Comparison of ENCODE assay signal across 9 cellular contexts in the genomic region with DNA sequence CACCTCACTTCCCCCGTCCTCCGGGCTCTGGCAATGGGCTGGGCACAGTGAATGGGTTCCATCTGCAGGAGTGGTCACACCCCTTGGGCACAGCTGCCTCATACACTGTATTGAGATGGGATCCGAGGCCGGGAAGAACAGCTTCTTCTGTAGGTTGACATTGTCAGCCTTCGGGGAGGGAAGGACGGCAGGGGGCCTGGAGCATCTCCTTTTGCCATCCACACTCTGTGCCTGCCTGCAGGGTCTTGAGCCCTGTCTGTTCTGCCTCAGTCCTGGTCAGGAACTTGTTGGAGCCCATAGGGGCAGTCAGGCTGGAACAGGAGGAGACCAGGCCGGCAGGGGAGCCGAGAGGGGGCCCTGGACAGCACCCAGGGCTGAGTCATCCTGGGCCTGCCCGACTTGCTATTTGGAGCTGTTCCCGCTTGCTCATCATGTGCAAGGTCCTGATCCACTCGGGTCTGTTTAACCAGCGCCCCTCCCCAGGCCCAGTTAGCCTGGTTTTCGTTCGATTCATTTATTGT.
A peak's percentile ranks its signal among the peaks of the same experiment; 100 is the strongest.
DNase-seq lines count a peak whose midpoint lies in the region; ATAC-seq and TF ChIP-seq lines count a peak whose summit lies in the region.
"Had no signal": no experiment of that assay in that cellular context is flagged by ENCODE, and none has a peak within 500 bp of the region (broad histone marks: within the 10 kb centered on the region; RNA-seq: fewer than 3 reads in every experiment).

No MANE protein-coding gene starts in this region.

- H3K4me1 ChIP-seq in foreskin keratinocyte (peaks cover 25% of the 10 kb centered on the region), sigmoid colon (peaks cover 0 to 98% (median 96%) of the 10 kb centered on the region in 4 donors), HAP-1 (no peaks in the 10 kb centered on the region)

- H3K36me3 Mint-ChIP-seq in T-cell = no peaks in the 10 kb centered on the region

- peak; percentile 88 for DNase-seq in EH (ENCODE audit: low read depth)
- no peak for DNase-seq in T-cell
- DNase-seq in foreskin keratinocyte = peak in 1 of 2 donors; percentile 63
- peak; percentile 95 for DNase-seq in sigmoid colon
- no peak for DNase-seq in HAP-1 (ENCODE audit: low spot score in 2 of 2)
- DNase-seq in activated T-cell treated with anti-CD3 and anti-CD28 coated beads, Interleukin-2, amount 50 U/mL, for 1 hour = no peak
- DNase-seq: activated CD4-positive, alpha-beta T cell treated with anti-CD3 and anti-CD28 coated beads for 1 hour had no signal

- CTCF ChIA-PET in T-cell (lab: Charles Lee) = interaction anchor here in 1 of 2 donors (0.9 kb wide), 1 partner anchor 14 kb away, joined by 4 read pairs; no protein-coding TSS in a partner anchor

- TF ChIP-seq CTCF in foreskin keratinocyte (conservative IDR thresholded peaks at IDR 0.05) (peak; percentile 17), sigmoid colon (IDR thresholded peaks at IDR 0.05) (no peak)

- H3K36me3 ChIP-seq in sigmoid colon = no peaks in the 10 kb centered on the region
- H3K36me3 ChIP-seq in HAP-1 (replicated peaks) = peaks cover 4% of the 10 kb centered on the region; the same call in 1 of the 2 replicates

- no peaks in the 10 kb centered on the region for H3K9me3 Mint-ChIP-seq in T-cell

- peak overlapping the region; percentile 73 for H3K27ac ChIP-seq in foreskin keratinocyte
- peak overlapping the region; percentile 96 to 100 (median 98) for H3K27ac ChIP-seq in sigmoid colon

- intact Hi-C loops in sigmoid colon (cut with DNase I) = loop anchor here (2.0 to 5.0 kb wide), 2 partner anchors 97 to 530 kb away; a partner anchor contains a TSS

- POLR2A ChIA-PET in T-cell (lab: Charles Lee) = interaction anchor here in 1 of 2 donors (0.6 kb wide), 1 partner anchor 16 kb away, joined by 5 read pairs; no protein-coding TSS in a partner anchor

- H3K27me3 Mint-ChIP-seq in T-cell = no peaks in the 10 kb centered on the region

- TF ChIP-seq EP300 in sigmoid colon (IDR thresholded peaks at IDR 0.05) = peak in 1 of 4 donors; percentile 17

- H3K27me3 ChIP-seq in foreskin keratinocyte (no peaks in the 10 kb centered on the region), sigmoid colon (no peaks in the 10 kb centered on the region), HAP-1 (ENCODE audit: low read depth) (no peaks in the 10 kb centered on the region)

- peak overlapping the region; percentile 88 to 91 for H3K27ac Mint-ChIP-seq in T-cell

- WGBS in sigmoid colon, 2 donors = 57 to 61% methylated on average over 14 of the region's 14 CpGs

- peaks cover 77 to 88% (median 86%) of the 10 kb centered on the region in 3 donors for H3K4me1 Mint-ChIP-seq in T-cell

- TF ChIP-seq POLR2A in sigmoid colon (IDR thresholded peaks at IDR 0.05) = no peak

- H3K4me3 ChIP-seq in sigmoid colon (no peak overlapping the region), HAP-1 (no peak overlapping the region)

- ATAC-seq in T-cell (replicated peaks in 1 of 4) (no peak), foreskin keratinocyte (peak; percentile 30), GM21529 (IDR thresholded peaks at IDR 0.05; ENCODE audit: unreplicated experiment) (no peak), HG03520 (IDR thresholded peaks at IDR 0.05; ENCODE audit: unreplicated experiment) (no peak)

- in situ Hi-C loops in HAP-1 (cut with MboI; ENCODE audit: low sequenced_read_pairs) = no loop called here

- no peaks in the 10 kb centered on the region for H3K9me3 ChIP-seq in sigmoid colon
- no peaks in the 10 kb centered on the region for H3K9me3 ChIP-seq in HAP-1

- H3K4me3 Mint-ChIP-seq in T-cell = peak overlapping the region in 1 of 3 donors; percentile 55

Comparison
In these comparisons a context has a peak if more than half of its experiments do, and no peak if none do; other contexts are left out.
1. DNase-seq: peak in EH (single experiment) and sigmoid colon (single experiment); none in T-cell (0 of 34), HAP-1 (0 of 2) and activated T-cell treated with anti-CD3 and anti-CD28 coated beads, Interleukin-2, amount 50 U/mL, for 1 hour (single experiment).